Comparison of ENCODE assay signal across 9 cellular contexts in genomic region chr17:61139219-61139618, GRCh38.
A peak's percentile ranks its signal among the peaks of the same experiment; 100 is the strongest.
DNase-seq lines count a peak whose midpoint lies in the region; ATAC-seq and TF ChIP-seq lines count a peak whose summit lies in the region.
"Had no signal": no experiment of that assay in that cellular context is flagged by ENCODE, and none has a peak within 500 bp of the region (broad histone marks: within the 10 kb centered on the region; RNA-seq: fewer than 3 reads in every experiment).

No MANE protein-coding gene starts in this region.

- ATAC-seq in GM18909 (IDR thresholded peaks at IDR 0.05; ENCODE audit: poor library complexity, unreplicated experiment) (peak; percentile 96), HG03097 (IDR thresholded peaks at IDR 0.05; ENCODE audit: low FRiP score, unreplicated experiment) (peak; percentile 93), gastrocnemius medialis (no peak)
- ATAC-seq in activated naive CD8-positive, alpha-beta T cell treated with anti-CD3 and anti-CD28 coated beads, Interleukin-2, amount 10 ng/mL, durations not matched to agents 7 days and 5 days (ENCODE audit: low read depth) = peak; percentile 99

- H3K36me3 ChIP-seq in neutrophil = no peaks in the 10 kb centered on the region
- no peaks in the 10 kb centered on the region for H3K36me3 ChIP-seq in gastrocnemius medialis
- no peaks in the 10 kb centered on the region for H3K36me3 ChIP-seq in HAP-1 (replicated peaks)
- H3K36me3 ChIP-seq: breast epithelium had no signal

- no peaks in the 10 kb centered on the region for H3K9me3 ChIP-seq in neutrophil
- no peaks in the 10 kb centered on the region for H3K9me3 ChIP-seq in gastrocnemius medialis
- no peaks in the 10 kb centered on the region for H3K9me3 ChIP-seq in HAP-1
- H3K9me3 ChIP-seq: breast epithelium had no signal

- DNase-seq in SK-MEL-5 (ENCODE audit: low read depth, low spot score) (peak; percentile 39), hypothalamus (lab: John Stamatoyannopoulos, UW) (no peak), gastrocnemius medialis (no peak), HAP-1 (ENCODE audit: low spot score in 2 of 2) (no peak)
- DNase-seq in activated naive CD8-positive, alpha-beta T cell treated with anti-CD3 and anti-CD28 coated beads, Interleukin-2, amount 10 ng/mL, durations not matched to agents 7 days and 5 days = peak; percentile 41

- POLR2A ChIA-PET in activated naive CD8-positive, alpha-beta T cell treated with anti-CD3 and anti-CD28 coated beads, Interleukin-2, amount 10 ng/mL, durations not matched to agents 7 days and 5 days (lab: Charles Lee) = interaction anchor here (1.8 kb wide), 1 partner anchor 84 kb away, joined by 5 read pairs; no protein-coding TSS in a partner anchor

- H3K27me3 ChIP-seq in neutrophil = no peaks in the 10 kb centered on the region
- H3K27me3 ChIP-seq in gastrocnemius medialis = no peaks in the 10 kb centered on the region
- no peaks in the 10 kb centered on the region for H3K27me3 ChIP-seq in HAP-1 (ENCODE audit: low read depth)
- H3K27me3 ChIP-seq: breast epithelium had no signal

- H3K4me1 Mint-ChIP-seq in activated naive CD8-positive, alpha-beta T cell treated with anti-CD3 and anti-CD28 coated beads, Interleukin-2, amount 10 ng/mL, durations not matched to agents 7 days and 5 days = peaks cover 30% of the 10 kb centered on the region

- H3K4me1 ChIP-seq in neutrophil (ENCODE audit: control insufficient read depth in 1 of 2, insufficient read depth in 1 of 2, low read depth in 1 of 2, low read length in 1 of 2) (peaks cover 22 to 29% of the 10 kb centered on the region in 2 experiments), gastrocnemius medialis (peaks cover 0 to 4% of the 10 kb centered on the region in 2 donors), HAP-1 (no peaks in the 10 kb centered on the region)
- H3K4me1 ChIP-seq: breast epithelium had no signal

- H3K4me3 ChIP-seq in neutrophil (ENCODE audit: low read depth in 1 of 2, low read length in 1 of 2) (peak overlapping the region in 1 of 2 experiments; percentile 15), gastrocnemius medialis (no peak overlapping the region), HAP-1 (no peak overlapping the region)
- H3K4me3 ChIP-seq: breast epithelium had no signal

- peaks cover 16% of the 10 kb centered on the region for H3K36me3 Mint-ChIP-seq in activated naive CD8-positive, alpha-beta T cell treated with anti-CD3 and anti-CD28 coated beads, Interleukin-2, amount 10 ng/mL, durations not matched to agents 7 days and 5 days

- TF ChIP-seq CTCF in neutrophil (IDR thresholded peaks at IDR 0.05) (no peak), gastrocnemius medialis (IDR thresholded peaks at IDR 0.05 in 4 of 5, conservative IDR thresholded peaks at IDR 0.05 in 1 of 5) (no peak)

- peak overlapping the region; percentile 76 for H3K4me3 Mint-ChIP-seq in activated naive CD8-positive, alpha-beta T cell treated with anti-CD3 and anti-CD28 coated beads, Interleukin-2, amount 10 ng/mL, durations not matched to agents 7 days and 5 days

- intact Hi-C loops in gastrocnemius medialis (cut with DNase I; ENCODE audit: low total_unique reads) = loop anchor here (10.0 kb wide), 1 partner anchor 256 kb away; the partner anchor contains the start of gene TBX2

- no peak for TF ChIP-seq POLR2A in gastrocnemius medialis (IDR thresholded peaks at IDR 0.05)

- no peaks in the 10 kb centered on the region for H3K9me3 Mint-ChIP-seq in activated naive CD8-positive, alpha-beta T cell treated with anti-CD3 and anti-CD28 coated beads, Interleukin-2, amount 10 ng/mL, durations not matched to agents 7 days and 5 days

- H3K27ac Mint-ChIP-seq in activated naive CD8-positive, alpha-beta T cell treated with anti-CD3 and anti-CD28 coated beads, Interleukin-2, amount 10 ng/mL, durations not matched to agents 7 days and 5 days = peak overlapping the region; percentile 87

- H3K27me3 Mint-ChIP-seq in activated naive CD8-positive, alpha-beta T cell treated with anti-CD3 and anti-CD28 coated beads, Interleukin-2, amount 10 ng/mL, durations not matched to agents 7 days and 5 days = no peaks in the 10 kb centered on the region

- in situ Hi-C loops in SK-MEL-5 (cut with HindIII; ENCODE audit: low pct_unique_long_range_greater_than_20kb, low sequenced_read_pairs) = no loop called here
- in situ Hi-C loops in gastrocnemius medialis (cut with MboI; ENCODE audit: low sequenced_read_pairs in 4 of 4) = no loop called here
- in situ Hi-C loops in HAP-1 (cut with MboI; ENCODE audit: low sequenced_read_pairs) = no loop called here

- H3K27ac ChIP-seq in neutrophil (peak overlapping the region; percentile 78), gastrocnemius medialis (no peak overlapping the region)
- H3K27ac ChIP-seq: breast epithelium had no signal

Comparison
In these comparisons a context has a peak if more than half of its experiments do, and no peak if none do; other contexts are left out.
1. ATAC-seq: peak in GM18909 (single experiment), HG03097 (single experiment) and activated naive CD8-positive, alpha-beta T cell treated with anti-CD3 and anti-CD28 coated beads, Interleukin-2, amount 10 ng/mL, durations not matched to agents 7 days and 5 days (single experiment); none in gastrocnemius medialis (0 of 2).
2. DNase-seq: peak in SK-MEL-5 (single experiment) and activated naive CD8-positive, alpha-beta T cell treated with anti-CD3 and anti-CD28 coated beads, Interleukin-2, amount 10 ng/mL, durations not matched to agents 7 days and 5 days (single experiment); none in hypothalamus (0 of 51), gastrocnemius medialis (0 of 2) and HAP-1 (0 of 2).